ENCODE assay signal across 8 cellular contexts in genomic region chr17:45060382-45060823, GRCh38. TPM values are rescaled to one million over a fixed set of nuclear protein-coding genes. Genes with fewer than 3 reads are reported as not detected.
DNase-seq lines count a peak whose midpoint lies in the region; ATAC-seq and TF ChIP-seq lines count a peak whose summit lies in the region.

No MANE protein-coding gene starts in this region.

- H3K4me3 ChIP-seq in SK-N-MC (peak overlapping the region; percentile 91), fibroblast of villous mesenchyme (ENCODE audit: low read depth, low read length) (peak overlapping the region; percentile 95)

- H3K27me3 Mint-ChIP-seq in progenitor cell of endocrine pancreas, result no peaks in the 10 kb centered on the region

- H3K9ac ChIP-seq in SK-N-MC (ENCODE audit: insufficient read length), result peak overlapping the region; percentile 92

- no peak for DNase-seq in SK-N-MC (ENCODE audit: low read depth, low spot score)
- DNase-seq in fibroblast of villous mesenchyme (ENCODE audit: low read depth), result no peak
- no peak for DNase-seq in progenitor cell of endocrine pancreas (ENCODE audit: low spot score, unreplicated experiment)
- no peak for DNase-seq in activated CD4-positive, alpha-beta T cell treated with anti-CD3 and anti-CD28 coated beads for 4 hours
- no peak for DNase-seq in NCI-H2196 treated with DMSO at 0.1 percent for 48 hours (lab: John Stamatoyannopoulos, UW; ENCODE audit: unreplicated experiment)
- DNase-seq in HPDE6-E6E7 (ENCODE audit: extremely low spot score), result no peak

- H3K27ac ChIP-seq in SK-N-MC, result peak overlapping the region; percentile 83

- no peak for TF ChIP-seq CTCF in fibroblast of villous mesenchyme (IDR thresholded peaks at IDR 0.05; ENCODE audit: insufficient read depth, low read depth, low read length)
- TF ChIP-seq CTCF in progenitor cell of endocrine pancreas (IDR thresholded peaks at IDR 0.05; ENCODE audit: unreplicated experiment), result no peak

- H3K27ac Mint-ChIP-seq in progenitor cell of endocrine pancreas, result peak overlapping the region; percentile 99

- no peaks in the 10 kb centered on the region for H3K9me3 ChIP-seq in SK-N-MC (ENCODE audit: low read depth, low read length)

- ATAC-seq in GM21528 (IDR thresholded peaks at IDR 0.05; ENCODE audit: low FRiP score, unreplicated experiment), result peak; percentile 17
- no peak for ATAC-seq in GM18873 (IDR thresholded peaks at IDR 0.05; ENCODE audit: low FRiP score, unreplicated experiment)

- H3K36me3 ChIP-seq in SK-N-MC (ENCODE audit: insufficient read depth, low read length), result peaks cover 13% of the 10 kb centered on the region

- peak overlapping the region; percentile 100 for H3K4me3 Mint-ChIP-seq in progenitor cell of endocrine pancreas (ENCODE audit: low read depth)

- no peaks in the 10 kb centered on the region for H3K36me3 Mint-ChIP-seq in progenitor cell of endocrine pancreas (ENCODE audit: insufficient read depth)

- peaks cover 17% of the 10 kb centered on the region for H3K4me1 Mint-ChIP-seq in progenitor cell of endocrine pancreas (ENCODE audit: low read depth)

- no peaks in the 10 kb centered on the region for H3K9me3 Mint-ChIP-seq in progenitor cell of endocrine pancreas (ENCODE audit: low read depth)

RNA-seq across cellular contexts. Expression of gene NMT1, which starts 0.7 kb away (rescaled TPM):
- 67.0 and 78.2 TPM in 2 replicates for total RNA-seq in fibroblast of villous mesenchyme
- total RNA-seq in progenitor cell of endocrine pancreas, result 97.4 and 98.7 TPM in 2 replicates

RNA-seq across cellular contexts. Expression of gene DCAKD, which starts 9.0 kb away (rescaled TPM):
- 46.7 and 52.2 TPM in 2 replicates for total RNA-seq in fibroblast of villous mesenchyme
- 65.0 and 68.1 TPM in 2 replicates for total RNA-seq in progenitor cell of endocrine pancreas
